Comparison of ENCODE assay signal across 15 cellular contexts in genomic region chr12:109581334-109581691, GRCh38. TPM values are rescaled to one million over a fixed set of nuclear protein-coding genes. Genes with fewer than 3 reads are reported as not detected.
DNase-seq lines count a peak whose midpoint lies in the region; ATAC-seq, FAIRE-seq and TF ChIP-seq lines count a peak whose summit lies in the region.
"Had no signal": no experiment of that assay in that cellular context is flagged by ENCODE, and none has a peak within 500 bp of the region (broad histone marks: within the 10 kb centered on the region; RNA-seq: fewer than 3 reads in every experiment).

No MANE protein-coding gene starts in this region.

- in situ Hi-C loops in K562 (cut with MboI), result no loop called here

- peak; percentile 47 for DNase-seq in H7
- no peak for DNase-seq in K562 (ENCODE audit: extremely low read depth in 1 of 4, low spot score in 3 of 4)
- no peak for DNase-seq in keratinocyte (ENCODE audit: low read depth, low spot score)
- no peak for DNase-seq in neural crest cell (ENCODE audit: low read depth, low spot score)
- DNase-seq in NCI-H146 treated with DMSO at 0.1 percent for 48 hours (lab: John Stamatoyannopoulos, UW; ENCODE audit: unreplicated experiment), result no peak
- no peak for DNase-seq in Ammon's horn (ENCODE audit: low spot score)
- DNase-seq in OCI-LY7 (ENCODE audit: low spot score), result no peak
- DNase-seq: DMS79 treated with DMSO at 0.1 percent for 48 hours, HCEC 1CT, NCI-H1930, NCI-H446 had no signal

- H3K9me1 ChIP-seq in K562 (ENCODE audit: control insufficient read depth, insufficient read depth, low read length) (no peaks in the 10 kb centered on the region), keratinocyte (ENCODE audit: control insufficient read depth, extremely low read depth, insufficient read depth, low read length) (peaks cover 5% of the 10 kb centered on the region)

- TF ChIP-seq CTCF in K562 (IDR thresholded peaks at IDR 0.05 in 2 of 3, conservative IDR thresholded peaks at IDR 0.05 in 1 of 3; ENCODE audit: insufficient read depth in 2 of 3, low read depth in 1 of 3, low read length in 3 of 3) (no peak), keratinocyte (optimal IDR thresholded peaks at IDR 0.05 in 1 of 3, IDR thresholded peaks at IDR 0.05 in 1 of 3, conservative IDR thresholded peaks at IDR 0.05 in 1 of 3; ENCODE audit: extremely low read depth in 1 of 3, insufficient read depth in 2 of 3, low read length in 3 of 3) (no peak), neural crest cell (conservative IDR thresholded peaks at IDR 0.05) (no peak), OCI-LY7 (conservative IDR thresholded peaks at IDR 0.05; ENCODE audit: low read length) (no peak)

- POLR2A ChIA-PET in K562 (lab: Yijun Ruan, JAX), result interaction anchor here (0.6 to 1.1 kb wide), 3 partner anchors 24 to 368 kb away, joined by 3 read pairs; no protein-coding TSS in a partner anchor
- POLR2A ChIA-PET in OCI-LY7 (lab: Charles Lee), result interaction anchor here (0.6 kb wide), 1 partner anchor 312 kb away, joined by 3 read pairs; no protein-coding TSS in a partner anchor

- H3K9me3 ChIP-seq in K562 (replicated peaks; ENCODE audit: control insufficient read depth, insufficient read depth, low read depth, low read length) (no peaks in the 10 kb centered on the region), keratinocyte (ENCODE audit: control insufficient read depth, low read depth, low read length) (no peaks in the 10 kb centered on the region), OCI-LY7 (ENCODE audit: low read length) (no peaks in the 10 kb centered on the region)
- H3K9me3 ChIP-seq: BLaER1 treated with 17β-estradiol and CSF1 and Interleukin-3, amounts not matched to agents 10 nM and 100 nM had no signal

- H3K4me3 ChIP-seq in H7 (ENCODE audit: insufficient read depth, low read depth, low read length), result no peak overlapping the region
- H3K4me3 ChIP-seq in K562, result no peak overlapping the region
- H3K4me3 ChIP-seq in keratinocyte (ENCODE audit: control insufficient read depth in 2 of 3, extremely low read depth in 1 of 3, insufficient read depth in 2 of 3, low read depth in 1 of 3, low read length in 3 of 3), result no peak overlapping the region
- no peak overlapping the region for H3K4me3 ChIP-seq in OCI-LY7 (ENCODE audit: low read depth, low read length, poor library complexity, severe bottlenecking)
- H3K4me3 ChIP-seq: BLaER1 treated with 17β-estradiol and CSF1 and Interleukin-3, amounts not matched to agents 10 nM and 100 nM had no signal

- no peak for TF ChIP-seq POLR2A in K562 (conservative IDR thresholded peaks at IDR 0.05)

- no peak for FAIRE-seq in K562 (lab: Jason Lieb, UNC)
- no peak for FAIRE-seq in keratinocyte (lab: Jason Lieb, UNC)
- FAIRE-seq: A204.1 had no signal

- peaks cover 6% of the 10 kb centered on the region for H3K4me1 Mint-ChIP-seq in neural crest cell

- H3K4me2 ChIP-seq in K562 (ENCODE audit: insufficient read depth, low read length) (no peak overlapping the region), keratinocyte (ENCODE audit: control insufficient read depth, extremely low read depth, insufficient read depth, low read depth, low read length) (peak overlapping the region; percentile 46), OCI-LY7 (ENCODE audit: low read length) (no peak overlapping the region)
- H3K4me2 ChIP-seq: BLaER1 treated with 17β-estradiol and CSF1 and Interleukin-3, amounts not matched to agents 10 nM and 100 nM had no signal

- dilution Hi-C loops in keratinocyte (cut with MboI; ENCODE audit: extremely low pct_ligation_motif_present, low sequenced_read_pairs), result no loop called here

- peaks cover 10% of the 10 kb centered on the region for H3K36me3 Mint-ChIP-seq in neural crest cell (ENCODE audit: low read depth)

- ATAC-seq in K562, result no peak
- ATAC-seq in GM21529 (IDR thresholded peaks at IDR 0.05; ENCODE audit: unreplicated experiment), result no peak

- no peaks in the 10 kb centered on the region for H3K27me3 Mint-ChIP-seq in neural crest cell (ENCODE audit: low read depth)

- no peaks in the 10 kb centered on the region for H3K9me3 Mint-ChIP-seq in neural crest cell

- WGBS in K562 (ENCODE audit: insufficient coverage, low coverage, missing lambda C conversion rate), result 93% methylated on average over 18 of the region's 18 CpGs

- intact Hi-C loops in K562 (cut with micrococcal nuclease), result no loop called here
- intact Hi-C loops in OCI-LY7 (cut with micrococcal nuclease; ENCODE audit: unreplicated experiment), result no loop called here

- H3K4me1 ChIP-seq in K562 (replicated peaks in 1 of 2; ENCODE audit: control insufficient read depth in 2 of 2, insufficient read depth in 2 of 2, low read length in 2 of 2) (peaks cover 0 to 3% of the 10 kb centered on the region in 2 experiments; a peak in 1 of 5 replicates), keratinocyte (ENCODE audit: control insufficient read depth, extremely low read depth, insufficient read depth, low read length) (peaks cover 15% of the 10 kb centered on the region), OCI-LY7 (ENCODE audit: insufficient read depth, low read length, poor library complexity, severe bottlenecking) (no peaks in the 10 kb centered on the region)
- H3K4me1 ChIP-seq: BLaER1 treated with 17β-estradiol and CSF1 and Interleukin-3, amounts not matched to agents 10 nM and 100 nM had no signal

- H4K20me1 ChIP-seq in K562 (replicated peaks; ENCODE audit: control insufficient read depth, insufficient read depth, low read length) (no peaks in the 10 kb centered on the region; the same call in 1 of the 2 replicates), keratinocyte (ENCODE audit: control insufficient read depth, extremely low read depth, insufficient read depth, low read length) (peaks cover 10% of the 10 kb centered on the region), OCI-LY7 (ENCODE audit: insufficient read depth, low read length) (no peaks in the 10 kb centered on the region)

- BruUV-seq in K562 (replicated peaks; lab: Mats Ljungman, UMichigan) (no TSS peak), OCI-LY7 (replicated peaks; lab: Mats Ljungman, UMichigan) (no TSS peak)

- no peaks in the 10 kb centered on the region for H3K9me2 ChIP-seq in OCI-LY7 (ENCODE audit: insufficient read depth, low read length)

- H3K4me3 Mint-ChIP-seq in neural crest cell, result no peak overlapping the region

- peaks cover 19% of the 10 kb centered on the region for H3K36me3 ChIP-seq in H7 (replicated peaks; ENCODE audit: control insufficient read depth, insufficient read depth, low read length)
- H3K36me3 ChIP-seq in K562 (ENCODE audit: control insufficient read depth, insufficient read depth, low read length), result peaks cover 78% of the 10 kb centered on the region
- peaks cover 24 to 42% of the 10 kb centered on the region in 2 experiments for H3K36me3 ChIP-seq in keratinocyte (ENCODE audit: control insufficient read depth in 2 of 2, extremely low read depth in 1 of 2, insufficient read depth in 2 of 2, low read length in 2 of 2)
- peaks cover 56% of the 10 kb centered on the region for H3K36me3 ChIP-seq in OCI-LY7 (ENCODE audit: insufficient read depth, low read length)

- TF ChIP-seq EP300 in K562 (IDR thresholded peaks at IDR 0.05; ENCODE audit: low read length), result no peak

- peak overlapping the region; percentile 57 for H3K27ac Mint-ChIP-seq in neural crest cell (ENCODE audit: unreplicated experiment)

- peak overlapping the region in 1 of 2 experiments; percentile 23; a peak in 1 of 4 replicates for H3K9ac ChIP-seq in K562 (ENCODE audit: insufficient read depth in 1 of 2, low read depth in 2 of 2, low read length in 2 of 2)
- no peak overlapping the region for H3K9ac ChIP-seq in keratinocyte (ENCODE audit: control insufficient read depth, extremely low read depth, insufficient read depth, low read length)
- H3K9ac ChIP-seq: BLaER1 treated with 17β-estradiol and CSF1 and Interleukin-3, amounts not matched to agents 10 nM and 100 nM had no signal

- no peak overlapping the region for H2AFZ ChIP-seq in K562 (ENCODE audit: low read depth, low read length)
- no peak overlapping the region for H2AFZ ChIP-seq in keratinocyte (ENCODE audit: control insufficient read depth, low read length)
- no peak overlapping the region for H2AFZ ChIP-seq in OCI-LY7 (ENCODE audit: low read length)

- CTCF ChIA-PET in K562 (lab: Yijun Ruan, JAX; ENCODE audit: low intra/inter-chr PET ratio), result no interaction called here
- CTCF ChIA-PET in OCI-LY7 (lab: Charles Lee; ENCODE audit: unreplicated experiment), result no interaction called here

- H3K27ac ChIP-seq in K562 (ENCODE audit: extremely low read depth, low read depth, low read length) (no peak overlapping the region), keratinocyte (ENCODE audit: control insufficient read depth, insufficient read depth, low read length) (peak overlapping the region; percentile 45), OCI-LY7 (ENCODE audit: low read depth, low read length, poor library complexity, severe bottlenecking) (no peak overlapping the region)
- H3K27ac ChIP-seq: BLaER1 treated with 17β-estradiol and CSF1 and Interleukin-3, amounts not matched to agents 10 nM and 100 nM; HL-60 had no signal

- no peaks in the 10 kb centered on the region for H3K27me3 ChIP-seq in H7 (ENCODE audit: control insufficient read depth, insufficient read depth, low read length)
- no peaks in the 10 kb centered on the region for H3K27me3 ChIP-seq in K562 (ENCODE audit: control insufficient read depth in 2 of 2, insufficient read depth in 2 of 2, low read length in 2 of 2)
- H3K27me3 ChIP-seq in keratinocyte (ENCODE audit: control insufficient read depth, extremely low read depth, insufficient read depth, low read length), result no peaks in the 10 kb centered on the region
- H3K27me3 ChIP-seq: BLaER1 treated with 17β-estradiol and CSF1 and Interleukin-3, amounts not matched to agents 10 nM and 100 nM had no signal

- no peak for TF ChIP-seq RAD21 in K562 (CRISPR knock-in tag; conservative IDR thresholded peaks at IDR 0.05 in 1 of 2, IDR thresholded peaks at IDR 0.05 in 1 of 2)

- H3K79me2 ChIP-seq in K562 (ENCODE audit: control insufficient read depth, insufficient read depth, low read length) (no peaks in the 10 kb centered on the region), keratinocyte (ENCODE audit: control insufficient read depth, insufficient read depth, low read length) (peaks cover 4% of the 10 kb centered on the region), OCI-LY7 (ENCODE audit: insufficient read depth, low read depth, low read length) (no peaks in the 10 kb centered on the region)

RNA-seq across cellular contexts. Expression of gene MVK, which starts 7.7 kb away (rescaled TPM):
- total RNA-seq in H7 (2014; rRNA removed; shearing (Covaris generic)), result 33.4 and 47.1 TPM in 2 replicates
- total RNA-seq in K562 (2011; cell fraction: chromatin; rRNA removed; ENCODE audit: low replicate concordance), result 79.5 and 160 TPM in 2 replicates
- total RNA-seq in K562 (2011; cell fraction: nucleolus; rRNA removed), result 90.1 and 97.0 TPM in 2 replicates
- 76.8 and 77.1 TPM in 2 replicates for total RNA-seq in K562 (2011; cell fraction: nucleoplasm; rRNA removed)
- total RNA-seq in K562 (2014; rRNA removed), result 28.5 and 38.9 TPM in 2 replicates
- total RNA-seq in K562 (2014; rRNA removed; fragmentation: Illumina TruSeq; extraction: Trizol), result 15.7 and 18.3 TPM in 2 replicates
- total RNA-seq in K562 (2015; rRNA removed; fragmentation: Illumina TruSeq; extraction: Trizol), result 18.3 and 18.5 TPM in 2 replicates
- total RNA-seq in K562 (2021), result 31.3 and 33.6 TPM in 2 replicates
- 28.1 and 41.9 TPM in 2 replicates for polyA plus RNA-seq in K562 (2011; rRNA removed)
- 36.4 and 59.2 TPM in 2 replicates for polyA plus RNA-seq in K562 (2011; cell fraction: cytosol; rRNA removed)
- polyA plus RNA-seq in K562 (2011; cell fraction: nucleus; rRNA removed), result 74.2 and 83.2 TPM in 2 replicates
- polyA plus RNA-seq in K562 (2012), result 27.7 and 36.8 TPM in 2 replicates
- 18.8 and 24.2 TPM in 2 replicates for polyA plus RNA-seq in K562 (2014; fragmentation: Illumina TruSeq; extraction: Trizol)
- polyA plus RNA-seq in K562 (2014; fragmentation: Nextera tagmentation; extraction: Ambion mirVana), result 1 to 10 TPM in 1 of 2 experiments, under 1 TPM in 1; 0.41 to 1.9 TPM
- 23.1 and 25.8 TPM in 2 replicates for polyA plus RNA-seq in K562 (2014; rRNA removed)
- polyA minus RNA-seq in K562 (2011; rRNA and poly(A)+ RNA removed), result 21.8 and 28.3 TPM in 2 replicates
- 13.8 and 21.5 TPM in 2 replicates for polyA minus RNA-seq in K562 (2011; cell fraction: cytosol; rRNA and poly(A)+ RNA removed)
- polyA minus RNA-seq in K562 (2011; cell fraction: nucleus; rRNA and poly(A)+ RNA removed), result 24.4 and 38.3 TPM in 2 replicates
- 26.7 to 29.5 TPM (median 29.3 TPM) in 3 replicates for polyA plus RNA-seq in keratinocyte
- 9.9 TPM for polyA plus RNA-seq in keratinocyte (2011; ENCODE audit: low read depth)
- polyA plus RNA-seq in keratinocyte (2011; cell fraction: cytosol; rRNA removed), result 18.4 and 30.6 TPM in 2 replicates
- polyA plus RNA-seq in keratinocyte (2011; cell fraction: nucleus; rRNA removed), result 28.6 and 31.8 TPM in 2 replicates
- polyA plus RNA-seq in keratinocyte (2012; ENCODE audit: low replicate concordance), result 21.9 and 36.7 TPM in 2 replicates
- polyA minus RNA-seq in keratinocyte, result 19.1 to 47.1 TPM (median 20.8 TPM) in 3 replicates
- polyA minus RNA-seq in keratinocyte (2011; cell fraction: cytosol; rRNA and poly(A)+ RNA removed), result 20.7 TPM
- polyA minus RNA-seq in keratinocyte (2011; cell fraction: nucleus; rRNA and poly(A)+ RNA removed), result 11.9 and 12.3 TPM in 2 replicates
- total RNA-seq in neural crest cell, result 59.3 and 63.9 TPM in 2 replicates
- total RNA-seq in OCI-LY7 (2014; rRNA removed; shearing (Covaris generic)), result 20.0 and 27.0 TPM in 2 replicates
- 35.2 and 47.4 TPM in 2 replicates for total RNA-seq in OCI-LY7 (2022)

RNA-seq across cellular contexts. Expression of gene MMAB, which starts 8.0 kb away (rescaled TPM):
- 25.1 and 32.8 TPM in 2 replicates for total RNA-seq in H7 (2014; rRNA removed; shearing (Covaris generic))
- total RNA-seq in K562 (2011; cell fraction: chromatin; rRNA removed; ENCODE audit: low replicate concordance), result 78.3 and 122 TPM in 2 replicates
- 64.2 and 65.9 TPM in 2 replicates for total RNA-seq in K562 (2011; cell fraction: nucleolus; rRNA removed)
- total RNA-seq in K562 (2011; cell fraction: nucleoplasm; rRNA removed), result 65.3 and 66.3 TPM in 2 replicates
- 71.0 and 73.4 TPM in 2 replicates for total RNA-seq in K562 (2014; rRNA removed)
- total RNA-seq in K562 (2014; rRNA removed; fragmentation: Illumina TruSeq; extraction: Trizol), result 37.5 and 39.5 TPM in 2 replicates
- total RNA-seq in K562 (2015; rRNA removed; fragmentation: Illumina TruSeq; extraction: Trizol), result 53.4 and 56.1 TPM in 2 replicates
- total RNA-seq in K562 (2021), result 63.9 and 70.5 TPM in 2 replicates
- polyA plus RNA-seq in K562 (2011; rRNA removed), result 46.2 and 52.8 TPM in 2 replicates
- 45.2 and 45.3 TPM in 2 replicates for polyA plus RNA-seq in K562 (2011; cell fraction: cytosol; rRNA removed)
- polyA plus RNA-seq in K562 (2011; cell fraction: nucleus; rRNA removed), result 64.4 and 74.5 TPM in 2 replicates
- 75.8 and 92.9 TPM in 2 replicates for polyA plus RNA-seq in K562 (2012)
- 30.6 and 48.2 TPM in 2 replicates for polyA plus RNA-seq in K562 (2014; fragmentation: Illumina TruSeq; extraction: Trizol)
- polyA plus RNA-seq in K562 (2014; fragmentation: Nextera tagmentation; extraction: Ambion mirVana), result 10 to 100 TPM in 1 of 2 experiments, 1 to 10 TPM in 1; 9.5 to 21.1 TPM
- polyA plus RNA-seq in K562 (2014; rRNA removed), result 75.0 and 76.1 TPM in 2 replicates
- polyA minus RNA-seq in K562 (2011; rRNA and poly(A)+ RNA removed), result 37.7 and 38.3 TPM in 2 replicates
- polyA minus RNA-seq in K562 (2011; cell fraction: cytosol; rRNA and poly(A)+ RNA removed), result 19.1 and 29.5 TPM in 2 replicates
- 18.6 and 31.8 TPM in 2 replicates for polyA minus RNA-seq in K562 (2011; cell fraction: nucleus; rRNA and poly(A)+ RNA removed)
- polyA plus RNA-seq in keratinocyte, result 29.4 to 38.6 TPM (median 30.6 TPM) in 3 replicates
- 8.1 TPM for polyA plus RNA-seq in keratinocyte (2011; ENCODE audit: low read depth)
- polyA plus RNA-seq in keratinocyte (2011; cell fraction: cytosol; rRNA removed), result 21.3 and 28.5 TPM in 2 replicates
- polyA plus RNA-seq in keratinocyte (2011; cell fraction: nucleus; rRNA removed), result 25.5 and 26.0 TPM in 2 replicates
- 23.7 and 51.0 TPM in 2 replicates for polyA plus RNA-seq in keratinocyte (2012; ENCODE audit: low replicate concordance)
- polyA minus RNA-seq in keratinocyte, result 22.8 to 27.4 TPM (median 23.3 TPM) in 3 replicates
- polyA minus RNA-seq in keratinocyte (2011; cell fraction: cytosol; rRNA and poly(A)+ RNA removed), result 33.8 TPM
- polyA minus RNA-seq in keratinocyte (2011; cell fraction: nucleus; rRNA and poly(A)+ RNA removed), result 6.0 and 12.6 TPM in 2 replicates
- total RNA-seq in neural crest cell, result 84.9 and 95.6 TPM in 2 replicates
- 44.1 and 59.8 TPM in 2 replicates for total RNA-seq in OCI-LY7 (2014; rRNA removed; shearing (Covaris generic))
- total RNA-seq in OCI-LY7 (2022), result 90.0 and 93.0 TPM in 2 replicates
